In the genomic region with DNA sequence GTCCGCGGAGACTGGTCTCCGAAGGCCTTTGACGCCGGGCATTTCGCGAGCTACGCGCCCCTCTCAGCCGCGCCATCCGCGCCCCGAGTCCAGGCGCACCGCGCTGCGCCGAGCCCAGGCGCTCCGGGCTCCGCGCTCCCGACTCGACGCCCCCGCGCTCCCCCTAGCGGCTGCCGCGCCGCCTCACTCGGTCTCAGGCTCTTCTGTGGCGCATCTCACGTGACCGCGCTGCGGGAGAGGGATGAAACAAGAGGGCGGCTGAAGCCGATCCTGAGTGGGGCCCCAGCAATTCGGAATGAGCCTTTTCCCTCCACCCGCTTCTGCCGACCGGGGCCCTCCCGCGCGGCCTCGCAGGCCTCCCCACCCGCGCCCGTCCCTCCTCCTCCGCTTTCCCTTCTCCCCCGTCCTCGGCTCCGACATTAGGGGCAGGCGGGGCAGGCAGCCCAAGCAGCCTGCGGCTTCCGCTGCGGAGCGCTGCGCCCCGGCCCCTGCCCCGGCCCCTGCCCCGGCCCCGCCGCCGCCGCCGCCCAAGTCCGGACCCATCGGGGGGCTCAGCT, we compare ENCODE assay signal across 1 cellular context.
A peak's percentile ranks its signal among the peaks of the same experiment; 100 is the strongest.
TF ChIP-seq lines count a peak whose summit lies in the region.

No MANE protein-coding gene starts in this region.

TF ChIP-seq in GM12878, 131 proteins besides CTCF, POLR2A, EP300 and RAD21 (continued from another document and continues in another):
- TF ChIP-seq, protein P1, sequence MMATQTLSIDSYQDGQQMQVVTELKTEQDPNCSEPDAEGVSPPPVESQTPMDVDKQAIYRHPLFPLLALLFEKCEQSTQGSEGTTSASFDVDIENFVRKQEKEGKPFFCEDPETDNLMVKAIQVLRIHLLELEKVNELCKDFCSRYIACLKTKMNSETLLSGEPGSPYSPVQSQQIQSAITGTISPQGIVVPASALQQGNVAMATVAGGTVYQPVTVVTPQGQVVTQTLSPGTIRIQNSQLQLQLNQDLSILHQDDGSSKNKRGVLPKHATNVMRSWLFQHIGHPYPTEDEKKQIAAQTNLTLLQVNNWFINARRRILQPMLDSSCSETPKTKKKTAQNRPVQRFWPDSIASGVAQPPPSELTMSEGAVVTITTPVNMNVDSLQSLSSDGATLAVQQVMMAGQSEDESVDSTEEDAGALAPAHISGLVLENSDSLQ (IDR thresholded peaks at IDR 0.05), result no peak
- TF ChIP-seq, protein P2, sequence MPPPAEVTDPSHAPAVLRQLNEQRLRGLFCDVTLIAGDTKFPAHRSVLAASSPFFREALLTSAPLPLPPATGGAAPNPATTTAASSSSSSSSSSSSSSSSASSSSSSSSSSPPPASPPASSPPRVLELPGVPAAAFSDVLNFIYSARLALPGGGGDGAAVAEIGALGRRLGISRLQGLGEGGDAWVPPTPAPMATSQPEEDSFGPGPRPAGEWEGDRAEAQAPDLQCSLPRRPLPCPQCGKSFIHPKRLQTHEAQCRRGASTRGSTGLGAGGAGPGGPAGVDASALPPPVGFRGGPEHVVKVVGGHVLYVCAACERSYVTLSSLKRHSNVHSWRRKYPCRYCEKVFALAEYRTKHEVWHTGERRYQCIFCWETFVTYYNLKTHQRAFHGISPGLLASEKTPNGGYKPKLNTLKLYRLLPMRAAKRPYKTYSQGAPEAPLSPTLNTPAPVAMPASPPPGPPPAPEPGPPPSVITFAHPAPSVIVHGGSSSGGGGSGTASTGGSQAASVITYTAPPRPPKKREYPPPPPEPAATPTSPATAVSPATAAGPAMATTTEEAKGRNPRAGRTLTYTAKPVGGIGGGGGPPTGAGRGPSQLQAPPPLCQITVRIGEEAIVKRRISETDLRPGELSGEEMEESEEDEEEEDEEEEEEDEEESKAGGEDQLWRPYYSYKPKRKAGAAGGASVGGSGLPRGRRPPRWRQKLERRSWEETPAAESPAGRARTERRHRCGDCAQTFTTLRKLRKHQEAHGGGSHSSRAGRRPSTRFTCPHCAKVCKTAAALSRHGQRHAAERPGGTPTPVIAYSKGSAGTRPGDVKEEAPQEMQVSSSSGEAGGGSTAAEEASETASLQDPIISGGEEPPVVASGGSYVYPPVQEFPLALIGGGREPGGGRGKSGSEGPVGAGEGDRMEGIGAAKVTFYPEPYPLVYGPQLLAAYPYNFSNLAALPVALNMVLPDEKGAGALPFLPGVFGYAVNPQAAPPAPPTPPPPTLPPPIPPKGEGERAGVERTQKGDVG (CRISPR knock-in tag; IDR thresholded peaks at IDR 0.05), result 0 out of 2 replicates have a peak, but pooled peaks have one; percentile 43
- TF ChIP-seq, protein P3, sequence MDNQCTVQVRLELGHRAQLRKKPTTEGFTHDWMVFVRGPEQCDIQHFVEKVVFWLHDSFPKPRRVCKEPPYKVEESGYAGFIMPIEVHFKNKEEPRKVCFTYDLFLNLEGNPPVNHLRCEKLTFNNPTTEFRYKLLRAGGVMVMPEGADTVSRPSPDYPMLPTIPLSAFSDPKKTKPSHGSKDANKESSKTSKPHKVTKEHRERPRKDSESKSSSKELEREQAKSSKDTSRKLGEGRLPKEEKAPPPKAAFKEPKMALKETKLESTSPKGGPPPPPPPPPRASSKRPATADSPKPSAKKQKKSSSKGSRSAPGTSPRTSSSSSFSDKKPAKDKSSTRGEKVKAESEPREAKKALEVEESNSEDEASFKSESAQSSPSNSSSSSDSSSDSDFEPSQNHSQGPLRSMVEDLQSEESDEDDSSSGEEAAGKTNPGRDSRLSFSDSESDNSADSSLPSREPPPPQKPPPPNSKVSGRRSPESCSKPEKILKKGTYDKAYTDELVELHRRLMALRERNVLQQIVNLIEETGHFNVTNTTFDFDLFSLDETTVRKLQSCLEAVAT (IDR thresholded peaks at IDR 0.05), result peak; percentile 42
- TF ChIP-seq SREBF1 (IDR thresholded peaks at IDR 0.05; ENCODE audit: low read length) (no peak), RUNX3 (IDR thresholded peaks at IDR 0.05; ENCODE audit: low read length) (0 out of 2 replicates have a peak, but pooled peaks have one; percentile 34), ZNF207 (IDR thresholded peaks at IDR 0.05; ENCODE audit: borderline replicate concordance) (peak; percentile 61), YBX1 (IDR thresholded peaks at IDR 0.05) (no peak), MTA2 (IDR thresholded peaks at IDR 0.05; ENCODE audit: low read depth) (peak; percentile 3; the same call in 1 of the 2 replicates), KDM1A (IDR thresholded peaks at IDR 0.05; ENCODE audit: borderline replicate concordance) (no peak), TCF12 (IDR thresholded peaks at IDR 0.05; ENCODE audit: low read depth, low read length) (0 out of 2 replicates have a peak, but pooled peaks have one; percentile 52), ZNF24 (IDR thresholded peaks at IDR 0.05) (peak; percentile 61; the same call in 1 of the 2 replicates), FOXK2 (IDR thresholded peaks at IDR 0.05) (peak; percentile 21; the same call in 1 of the 2 replicates), TBL1XR1 (IDR thresholded peaks at IDR 0.05; ENCODE audit: low read depth, low read length) (0 out of 2 replicates have a peak, but pooled peaks have one; percentile 26), RCOR1 (conservative IDR thresholded peaks at IDR 0.05; ENCODE audit: low read depth, low read length) (0 out of 2 replicates have a peak, but pooled peaks have one; percentile 65), GATAD2B (conservative IDR thresholded peaks at IDR 0.05; ENCODE audit: low read depth) (peak; percentile 75), SMARCA5 (IDR thresholded peaks at IDR 0.05) (peak; percentile 98), MYC (IDR thresholded peaks at IDR 0.05; ENCODE audit: insufficient read depth, insufficient read length, insufficient replicate concordance, low read length, severe bottlenecking) (no peak), CHD2 (IDR thresholded peaks at IDR 0.05; ENCODE audit: borderline replicate concordance, low read depth, low read length) (peak; percentile 56; the same call in 1 of the 2 replicates), POLR2AphosphoS2 (IDR thresholded peaks at IDR 0.05; ENCODE audit: low read depth, low read length) (no peak), RB1 (IDR thresholded peaks at IDR 0.05; ENCODE audit: borderline replicate concordance) (peak; percentile 90), POLR2AphosphoS5 (IDR thresholded peaks at IDR 0.05; ENCODE audit: low read length) (peak; percentile 33; the same call in 1 of the 2 replicates), IKZF2 (IDR thresholded peaks at IDR 0.05) (peak in 1 of 2 experiments; percentile 47; a peak in 1 of 4 replicates), WRNIP1 (IDR thresholded peaks at IDR 0.05; ENCODE audit: borderline replicate concordance, low read depth, low read length) (0 out of 2 replicates have a peak, but pooled peaks have one; percentile 37), BCL11A (IDR thresholded peaks at IDR 0.05; ENCODE audit: low read depth, low read length) (no peak), RAD51 (IDR thresholded peaks at IDR 0.05) (peak; percentile 83), TARDBP (IDR thresholded peaks at IDR 0.05; ENCODE audit: borderline replicate concordance) (0 out of 2 replicates have a peak, but pooled peaks have one; percentile 31), STAT3 (IDR thresholded peaks at IDR 0.05; ENCODE audit: low read depth, low read length) (no peak), BACH1 (IDR thresholded peaks at IDR 0.05; ENCODE audit: borderline replicate concordance) (peak; percentile 80; the same call in 1 of the 2 replicates), MXI1 (IDR thresholded peaks at IDR 0.05; ENCODE audit: low read depth, low read length) (peak; percentile 67), ZSCAN29 (IDR thresholded peaks at IDR 0.05) (no peak), SPI1 (IDR thresholded peaks at IDR 0.05; ENCODE audit: borderline replicate concordance, insufficient read depth, low read depth, low read length) (no peak), ZBED1 (IDR thresholded peaks at IDR 0.05; ENCODE audit: borderline replicate concordance) (no peak), ZNF217 (IDR thresholded peaks at IDR 0.05) (peak; percentile 76; the same call in 1 of the 2 replicates), BHLHE40 (IDR thresholded peaks at IDR 0.05; ENCODE audit: borderline replicate concordance in 1 of 2, low read depth in 2 of 2, low read length in 1 of 2) (peak; percentile 97 to 99), EZH2 (IDR thresholded peaks at IDR 0.05; ENCODE audit: borderline replicate concordance, control insufficient read depth, low read depth, low read length) (no peak), NR2F1 (conservative IDR thresholded peaks at IDR 0.05) (peak; percentile 55; the same call in 1 of the 2 replicates)
- TF ChIP-seq, protein P4, sequence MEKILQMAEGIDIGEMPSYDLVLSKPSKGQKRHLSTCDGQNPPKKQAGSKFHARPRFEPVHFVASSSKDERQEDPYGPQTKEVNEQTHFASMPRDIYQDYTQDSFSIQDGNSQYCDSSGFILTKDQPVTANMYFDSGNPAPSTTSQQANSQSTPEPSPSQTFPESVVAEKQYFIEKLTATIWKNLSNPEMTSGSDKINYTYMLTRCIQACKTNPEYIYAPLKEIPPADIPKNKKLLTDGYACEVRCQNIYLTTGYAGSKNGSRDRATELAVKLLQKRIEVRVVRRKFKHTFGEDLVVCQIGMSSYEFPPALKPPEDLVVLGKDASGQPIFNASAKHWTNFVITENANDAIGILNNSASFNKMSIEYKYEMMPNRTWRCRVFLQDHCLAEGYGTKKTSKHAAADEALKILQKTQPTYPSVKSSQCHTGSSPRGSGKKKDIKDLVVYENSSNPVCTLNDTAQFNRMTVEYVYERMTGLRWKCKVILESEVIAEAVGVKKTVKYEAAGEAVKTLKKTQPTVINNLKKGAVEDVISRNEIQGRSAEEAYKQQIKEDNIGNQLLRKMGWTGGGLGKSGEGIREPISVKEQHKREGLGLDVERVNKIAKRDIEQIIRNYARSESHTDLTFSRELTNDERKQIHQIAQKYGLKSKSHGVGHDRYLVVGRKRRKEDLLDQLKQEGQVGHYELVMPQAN (conservative IDR thresholded peaks at IDR 0.05), result peak; percentile 29; the same call in 1 of the 2 replicates
- TF ChIP-seq, protein P5, sequence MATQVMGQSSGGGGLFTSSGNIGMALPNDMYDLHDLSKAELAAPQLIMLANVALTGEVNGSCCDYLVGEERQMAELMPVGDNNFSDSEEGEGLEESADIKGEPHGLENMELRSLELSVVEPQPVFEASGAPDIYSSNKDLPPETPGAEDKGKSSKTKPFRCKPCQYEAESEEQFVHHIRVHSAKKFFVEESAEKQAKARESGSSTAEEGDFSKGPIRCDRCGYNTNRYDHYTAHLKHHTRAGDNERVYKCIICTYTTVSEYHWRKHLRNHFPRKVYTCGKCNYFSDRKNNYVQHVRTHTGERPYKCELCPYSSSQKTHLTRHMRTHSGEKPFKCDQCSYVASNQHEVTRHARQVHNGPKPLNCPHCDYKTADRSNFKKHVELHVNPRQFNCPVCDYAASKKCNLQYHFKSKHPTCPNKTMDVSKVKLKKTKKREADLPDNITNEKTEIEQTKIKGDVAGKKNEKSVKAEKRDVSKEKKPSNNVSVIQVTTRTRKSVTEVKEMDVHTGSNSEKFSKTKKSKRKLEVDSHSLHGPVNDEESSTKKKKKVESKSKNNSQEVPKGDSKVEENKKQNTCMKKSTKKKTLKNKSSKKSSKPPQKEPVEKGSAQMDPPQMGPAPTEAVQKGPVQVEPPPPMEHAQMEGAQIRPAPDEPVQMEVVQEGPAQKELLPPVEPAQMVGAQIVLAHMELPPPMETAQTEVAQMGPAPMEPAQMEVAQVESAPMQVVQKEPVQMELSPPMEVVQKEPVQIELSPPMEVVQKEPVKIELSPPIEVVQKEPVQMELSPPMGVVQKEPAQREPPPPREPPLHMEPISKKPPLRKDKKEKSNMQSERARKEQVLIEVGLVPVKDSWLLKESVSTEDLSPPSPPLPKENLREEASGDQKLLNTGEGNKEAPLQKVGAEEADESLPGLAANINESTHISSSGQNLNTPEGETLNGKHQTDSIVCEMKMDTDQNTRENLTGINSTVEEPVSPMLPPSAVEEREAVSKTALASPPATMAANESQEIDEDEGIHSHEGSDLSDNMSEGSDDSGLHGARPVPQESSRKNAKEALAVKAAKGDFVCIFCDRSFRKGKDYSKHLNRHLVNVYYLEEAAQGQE (IDR thresholded peaks at IDR 0.05; ENCODE audit: low read depth, low read length), result no peak
- TF ChIP-seq, protein P6, sequence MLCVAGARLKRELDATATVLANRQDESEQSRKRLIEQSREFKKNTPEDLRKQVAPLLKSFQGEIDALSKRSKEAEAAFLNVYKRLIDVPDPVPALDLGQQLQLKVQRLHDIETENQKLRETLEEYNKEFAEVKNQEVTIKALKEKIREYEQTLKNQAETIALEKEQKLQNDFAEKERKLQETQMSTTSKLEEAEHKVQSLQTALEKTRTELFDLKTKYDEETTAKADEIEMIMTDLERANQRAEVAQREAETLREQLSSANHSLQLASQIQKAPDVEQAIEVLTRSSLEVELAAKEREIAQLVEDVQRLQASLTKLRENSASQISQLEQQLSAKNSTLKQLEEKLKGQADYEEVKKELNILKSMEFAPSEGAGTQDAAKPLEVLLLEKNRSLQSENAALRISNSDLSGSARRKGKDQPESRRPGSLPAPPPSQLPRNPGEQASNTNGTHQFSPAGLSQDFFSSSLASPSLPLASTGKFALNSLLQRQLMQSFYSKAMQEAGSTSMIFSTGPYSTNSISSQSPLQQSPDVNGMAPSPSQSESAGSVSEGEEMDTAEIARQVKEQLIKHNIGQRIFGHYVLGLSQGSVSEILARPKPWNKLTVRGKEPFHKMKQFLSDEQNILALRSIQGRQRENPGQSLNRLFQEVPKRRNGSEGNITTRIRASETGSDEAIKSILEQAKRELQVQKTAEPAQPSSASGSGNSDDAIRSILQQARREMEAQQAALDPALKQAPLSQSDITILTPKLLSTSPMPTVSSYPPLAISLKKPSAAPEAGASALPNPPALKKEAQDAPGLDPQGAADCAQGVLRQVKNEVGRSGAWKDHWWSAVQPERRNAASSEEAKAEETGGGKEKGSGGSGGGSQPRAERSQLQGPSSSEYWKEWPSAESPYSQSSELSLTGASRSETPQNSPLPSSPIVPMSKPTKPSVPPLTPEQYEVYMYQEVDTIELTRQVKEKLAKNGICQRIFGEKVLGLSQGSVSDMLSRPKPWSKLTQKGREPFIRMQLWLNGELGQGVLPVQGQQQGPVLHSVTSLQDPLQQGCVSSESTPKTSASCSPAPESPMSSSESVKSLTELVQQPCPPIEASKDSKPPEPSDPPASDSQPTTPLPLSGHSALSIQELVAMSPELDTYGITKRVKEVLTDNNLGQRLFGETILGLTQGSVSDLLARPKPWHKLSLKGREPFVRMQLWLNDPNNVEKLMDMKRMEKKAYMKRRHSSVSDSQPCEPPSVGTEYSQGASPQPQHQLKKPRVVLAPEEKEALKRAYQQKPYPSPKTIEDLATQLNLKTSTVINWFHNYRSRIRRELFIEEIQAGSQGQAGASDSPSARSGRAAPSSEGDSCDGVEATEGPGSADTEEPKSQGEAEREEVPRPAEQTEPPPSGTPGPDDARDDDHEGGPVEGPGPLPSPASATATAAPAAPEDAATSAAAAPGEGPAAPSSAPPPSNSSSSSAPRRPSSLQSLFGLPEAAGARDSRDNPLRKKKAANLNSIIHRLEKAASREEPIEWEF (IDR thresholded peaks at IDR 0.05; ENCODE audit: insufficient replicate concordance, low read depth, low read length), result no peak
- TF ChIP-seq, protein P7, sequence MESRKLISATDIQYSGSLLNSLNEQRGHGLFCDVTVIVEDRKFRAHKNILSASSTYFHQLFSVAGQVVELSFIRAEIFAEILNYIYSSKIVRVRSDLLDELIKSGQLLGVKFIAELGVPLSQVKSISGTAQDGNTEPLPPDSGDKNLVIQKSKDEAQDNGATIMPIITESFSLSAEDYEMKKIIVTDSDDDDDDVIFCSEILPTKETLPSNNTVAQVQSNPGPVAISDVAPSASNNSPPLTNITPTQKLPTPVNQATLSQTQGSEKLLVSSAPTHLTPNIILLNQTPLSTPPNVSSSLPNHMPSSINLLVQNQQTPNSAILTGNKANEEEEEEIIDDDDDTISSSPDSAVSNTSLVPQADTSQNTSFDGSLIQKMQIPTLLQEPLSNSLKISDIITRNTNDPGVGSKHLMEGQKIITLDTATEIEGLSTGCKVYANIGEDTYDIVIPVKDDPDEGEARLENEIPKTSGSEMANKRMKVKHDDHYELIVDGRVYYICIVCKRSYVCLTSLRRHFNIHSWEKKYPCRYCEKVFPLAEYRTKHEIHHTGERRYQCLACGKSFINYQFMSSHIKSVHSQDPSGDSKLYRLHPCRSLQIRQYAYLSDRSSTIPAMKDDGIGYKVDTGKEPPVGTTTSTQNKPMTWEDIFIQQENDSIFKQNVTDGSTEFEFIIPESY (IDR thresholded peaks at IDR 0.05), result no peak
